ENCODE assay signal across 8 cellular contexts in genomic region chr5:56910123-56910951, GRCh38. TPM values are rescaled to one million over a fixed set of nuclear protein-coding genes. Genes with fewer than 3 reads are reported as not detected.
DNase-seq lines count a peak whose midpoint lies in the region; ATAC-seq, FAIRE-seq and TF ChIP-seq lines count a peak whose summit lies in the region.

No MANE protein-coding gene starts in this region.

- POLR2A ChIA-PET in K562 (lab: Yijun Ruan, JAX) = interaction anchor here (0.6 to 2.8 kb wide), 19 partner anchors 9 to 310 kb away, joined by 3 to 21 read pairs (median 4); no protein-coding TSS in a partner anchor

- no peak for TF ChIP-seq EP300 in K562 (IDR thresholded peaks at IDR 0.05; ENCODE audit: low read length)

- ATAC-seq in GM19467 (IDR thresholded peaks at IDR 0.05; ENCODE audit: unreplicated experiment) = peak; percentile 20
- peak; percentile 13 for ATAC-seq in HG03521 (IDR thresholded peaks at IDR 0.05; ENCODE audit: unreplicated experiment)
- peak; percentile 16 for ATAC-seq in K562

- in situ Hi-C loops in K562 (cut with MboI) = no loop called here

- peaks cover 7% of the 10 kb centered on the region; the same call in 2 of the 3 replicates for H3K36me3 ChIP-seq in K562 (ENCODE audit: control insufficient read depth, insufficient read depth, low read length)

- no peaks in the 10 kb centered on the region for H3K27me3 ChIP-seq in K562 (ENCODE audit: control insufficient read depth in 2 of 2, insufficient read depth in 2 of 2, low read length in 2 of 2)

- no peak for TF ChIP-seq CTCF in K562 (IDR thresholded peaks at IDR 0.05 in 2 of 3, conservative IDR thresholded peaks at IDR 0.05 in 1 of 3; ENCODE audit: insufficient read depth in 2 of 3, low read depth in 1 of 3, low read length in 3 of 3)

- H3K4me3 ChIP-seq in K562 = peak overlapping the region; percentile 64

- H3K9me3 ChIP-seq in K562 (replicated peaks; ENCODE audit: control insufficient read depth, insufficient read depth, low read depth, low read length) = no peaks in the 10 kb centered on the region

- WGBS in K562 (ENCODE audit: insufficient coverage, low coverage, missing lambda C conversion rate) = under 1% methylated on average over 31 of the region's 32 CpGs

- no peaks in the 10 kb centered on the region for H3K9me1 ChIP-seq in K562 (ENCODE audit: control insufficient read depth, insufficient read depth, low read length)

- peaks cover 14% of the 10 kb centered on the region; the same call in 2 of the 3 replicates for H3K79me2 ChIP-seq in K562 (ENCODE audit: control insufficient read depth, insufficient read depth, low read length)

- peak overlapping the region; percentile 97 to 98 for H3K9ac ChIP-seq in K562 (ENCODE audit: insufficient read depth in 1 of 2, low read depth in 2 of 2, low read length in 2 of 2)

- peaks cover 0 to 7% of the 10 kb centered on the region in 2 experiments; a peak in 3 of 5 replicates for H3K4me1 ChIP-seq in K562 (replicated peaks in 1 of 2; ENCODE audit: control insufficient read depth in 2 of 2, insufficient read depth in 2 of 2, low read length in 2 of 2)

- peak; percentile 37 for FAIRE-seq in K562 (lab: Jason Lieb, UNC)

- DNase-seq in DMS 273 treated with DMSO at 0.1 percent for 48 hours (lab: John Stamatoyannopoulos, UW) = peak; percentile 65
- DNase-seq in RPMI8226 = peak; percentile 65
- DNase-seq in K562 (ENCODE audit: extremely low read depth in 1 of 4, low spot score in 3 of 4) = peak in 2 of 4 experiments; percentile 21 to 68
- DNase-seq in iris pigment epithelial cell (ENCODE audit: low read depth) = peak; percentile 83
- peak; percentile 47 to 52 for DNase-seq in stimulated activated CD4-positive, alpha-beta T cell treated with anti-CD3 and anti-CD28 coated beads, Interleukin-2, amount 100 ng/mL, for 24 hours
- no peak for DNase-seq in NCI-H2107 treated with DMSO at 0.1 percent for 48 hours (lab: John Stamatoyannopoulos, UW; ENCODE audit: unreplicated experiment)

- H2AFZ ChIP-seq in K562 (ENCODE audit: low read depth, low read length) = peak overlapping the region; percentile 98

- H4K20me1 ChIP-seq in K562 (replicated peaks; ENCODE audit: control insufficient read depth, insufficient read depth, low read length) = no peaks in the 10 kb centered on the region

- peak; percentile 98 for TF ChIP-seq POLR2A in K562 (conservative IDR thresholded peaks at IDR 0.05)

- TF ChIP-seq RAD21 in K562 (CRISPR knock-in tag; conservative IDR thresholded peaks at IDR 0.05 in 1 of 2, IDR thresholded peaks at IDR 0.05 in 1 of 2) = no peak

- intact Hi-C loops in K562 (cut with micrococcal nuclease) = no loop called here

- peak overlapping the region; percentile 97 for H3K27ac ChIP-seq in K562 (ENCODE audit: extremely low read depth, low read depth, low read length)

- CTCF ChIA-PET in K562 (lab: Yijun Ruan, JAX; ENCODE audit: low intra/inter-chr PET ratio) = no interaction called here

- H3K4me2 ChIP-seq in K562 (ENCODE audit: insufficient read depth, low read length) = peak overlapping the region; percentile 97

- BruUV-seq in K562 (replicated peaks; lab: Mats Ljungman, UMichigan) = TSS peak; percentile 85

TF ChIP-seq in K562, 482 proteins besides CTCF, POLR2A, EP300 and RAD21 (continues in another document):
- TF ChIP-seq CCNT2 (IDR thresholded peaks at IDR 0.05; ENCODE audit: borderline replicate concordance, extremely low read depth, insufficient read length, low read depth, low read length) = no peak
- TF ChIP-seq CREBBP (IDR thresholded peaks at IDR 0.05; ENCODE audit: low read depth, low read length) = no peak
- TF ChIP-seq, protein P1, sequence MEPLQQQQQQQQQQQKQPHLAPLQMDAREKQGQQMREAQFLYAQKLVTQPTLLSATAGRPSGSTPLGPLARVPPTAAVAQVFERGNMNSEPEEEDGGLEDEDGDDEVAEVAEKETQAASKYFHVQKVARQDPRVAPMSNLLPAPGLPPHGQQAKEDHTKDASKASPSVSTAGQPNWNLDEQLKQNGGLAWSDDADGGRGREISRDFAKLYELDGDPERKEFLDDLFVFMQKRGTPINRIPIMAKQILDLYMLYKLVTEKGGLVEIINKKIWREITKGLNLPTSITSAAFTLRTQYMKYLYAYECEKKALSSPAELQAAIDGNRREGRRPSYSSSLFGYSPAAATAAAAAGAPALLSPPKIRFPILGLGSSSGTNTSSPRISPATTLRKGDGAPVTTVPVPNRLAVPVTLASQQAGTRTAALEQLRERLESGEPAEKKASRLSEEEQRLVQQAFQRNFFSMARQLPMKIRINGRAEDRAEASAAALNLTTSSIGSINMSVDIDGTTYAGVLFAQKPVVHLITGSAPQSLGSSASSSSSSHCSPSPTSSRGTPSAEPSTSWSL (CRISPR knock-in tag; IDR thresholded peaks at IDR 0.05; ENCODE audit: borderline replicate concordance) = no peak
- no peak for TF ChIP-seq LARP7 (IDR thresholded peaks at IDR 0.05)
- no peak for TF ChIP-seq NCOA4 (IDR thresholded peaks at IDR 0.05; ENCODE audit: partially characterized antibody)
- peak; percentile 59 for TF ChIP-seq BRD9 (IDR thresholded peaks at IDR 0.05; ENCODE audit: low read depth, partially characterized antibody)
- no peak for TF ChIP-seq RNF219 (CRISPR knock-in tag; IDR thresholded peaks at IDR 0.05)
- TF ChIP-seq L3MBTL2 (IDR thresholded peaks at IDR 0.05) = peak; percentile 56
- TF ChIP-seq HMGN3 (IDR thresholded peaks at IDR 0.05; ENCODE audit: borderline replicate concordance, extremely low read depth, insufficient read length, low read depth, low read length) = no peak
- no peak for TF ChIP-seq PCBP1 (IDR thresholded peaks at IDR 0.05; ENCODE audit: low read depth, low read length, poor library complexity, severe bottlenecking)
- no peak for TF ChIP-seq ZNF347 (CRISPR knock-in tag; IDR thresholded peaks at IDR 0.05; ENCODE audit: low read depth)

RNA-seq across cellular contexts. Expression of gene SETD9, which starts 0.9 kb away (rescaled TPM):
- total RNA-seq in K562 (2011; cell fraction: chromatin; rRNA removed; ENCODE audit: low replicate concordance) = 4.1 and 11.4 TPM in 2 replicates
- 4.2 and 5.7 TPM in 2 replicates for total RNA-seq in K562 (2011; cell fraction: nucleolus; rRNA removed)
- total RNA-seq in K562 (2011; cell fraction: nucleoplasm; rRNA removed) = 7.0 and 7.2 TPM in 2 replicates
- 11.2 and 12.3 TPM in 2 replicates for total RNA-seq in K562 (2014; rRNA removed)
- total RNA-seq in K562 (2014; rRNA removed; fragmentation: Illumina TruSeq; extraction: Trizol) = 20.2 and 21.1 TPM in 2 replicates
- 21.5 and 22.6 TPM in 2 replicates for total RNA-seq in K562 (2015; rRNA removed; fragmentation: Illumina TruSeq; extraction: Trizol)
- total RNA-seq in K562 (2021) = 11.8 and 16.1 TPM in 2 replicates
- polyA plus RNA-seq in K562 (2011; rRNA removed) = 15.0 and 19.8 TPM in 2 replicates
- polyA plus RNA-seq in K562 (2011; cell fraction: cytosol; rRNA removed) = 4.4 and 7.5 TPM in 2 replicates
- 3.9 and 5.7 TPM in 2 replicates for polyA plus RNA-seq in K562 (2011; cell fraction: nucleus; rRNA removed)
- polyA plus RNA-seq in K562 (2012) = 10.6 and 13.6 TPM in 2 replicates
- 15.4 and 15.5 TPM in 2 replicates for polyA plus RNA-seq in K562 (2014; fragmentation: Illumina TruSeq; extraction: Trizol)
- polyA plus RNA-seq in K562 (2014; fragmentation: Nextera tagmentation; extraction: Ambion mirVana) = 10 to 100 TPM; 26.1 to 32.6 TPM
- 10.8 and 13.0 TPM in 2 replicates for polyA plus RNA-seq in K562 (2014; rRNA removed)
- 10.6 and 14.0 TPM in 2 replicates for polyA minus RNA-seq in K562 (2011; rRNA and poly(A)+ RNA removed)
- 4.4 and 11.8 TPM in 2 replicates for polyA minus RNA-seq in K562 (2011; cell fraction: cytosol; rRNA and poly(A)+ RNA removed)
- polyA minus RNA-seq in K562 (2011; cell fraction: nucleus; rRNA and poly(A)+ RNA removed) = 2.6 and 6.6 TPM in 2 replicates

RNA-seq across cellular contexts. Expression of gene MIER3, which starts 41.6 kb away (rescaled TPM):
- total RNA-seq in K562 (2011; cell fraction: chromatin; rRNA removed; ENCODE audit: low replicate concordance) = 9.0 and 26.4 TPM in 2 replicates
- total RNA-seq in K562 (2011; cell fraction: nucleolus; rRNA removed) = 2.8 and 3.9 TPM in 2 replicates
- total RNA-seq in K562 (2011; cell fraction: nucleoplasm; rRNA removed) = 9.2 TPM in 2 replicates
- total RNA-seq in K562 (2014; rRNA removed) = 8.5 and 8.9 TPM in 2 replicates
- 29.3 and 37.5 TPM in 2 replicates for total RNA-seq in K562 (2014; rRNA removed; fragmentation: Illumina TruSeq; extraction: Trizol)
- total RNA-seq in K562 (2015; rRNA removed; fragmentation: Illumina TruSeq; extraction: Trizol) = 20.1 and 23.1 TPM in 2 replicates
- 17.8 and 18.3 TPM in 2 replicates for total RNA-seq in K562 (2021)
- polyA plus RNA-seq in K562 (2011; rRNA removed) = 12.8 and 16.7 TPM in 2 replicates
- polyA plus RNA-seq in K562 (2011; cell fraction: cytosol; rRNA removed) = 4.1 and 7.8 TPM in 2 replicates
- polyA plus RNA-seq in K562 (2011; cell fraction: nucleus; rRNA removed) = 20.0 and 20.8 TPM in 2 replicates
- polyA plus RNA-seq in K562 (2012) = 7.7 and 8.6 TPM in 2 replicates
- 13.0 and 20.2 TPM in 2 replicates for polyA plus RNA-seq in K562 (2014; fragmentation: Illumina TruSeq; extraction: Trizol)
- 1 to 10 TPM; 4.1 to 6.2 TPM for polyA plus RNA-seq in K562 (2014; fragmentation: Nextera tagmentation; extraction: Ambion mirVana)
- 7.5 and 10.0 TPM in 2 replicates for polyA plus RNA-seq in K562 (2014; rRNA removed)
- polyA minus RNA-seq in K562 (2011; rRNA and poly(A)+ RNA removed) = 42.0 and 42.2 TPM in 2 replicates
- 10.2 and 15.1 TPM in 2 replicates for polyA minus RNA-seq in K562 (2011; cell fraction: cytosol; rRNA and poly(A)+ RNA removed)
- polyA minus RNA-seq in K562 (2011; cell fraction: nucleus; rRNA and poly(A)+ RNA removed) = 7.8 and 16.9 TPM in 2 replicates
